ENCODE assay signal across 1 cellular context in the genomic region with DNA sequence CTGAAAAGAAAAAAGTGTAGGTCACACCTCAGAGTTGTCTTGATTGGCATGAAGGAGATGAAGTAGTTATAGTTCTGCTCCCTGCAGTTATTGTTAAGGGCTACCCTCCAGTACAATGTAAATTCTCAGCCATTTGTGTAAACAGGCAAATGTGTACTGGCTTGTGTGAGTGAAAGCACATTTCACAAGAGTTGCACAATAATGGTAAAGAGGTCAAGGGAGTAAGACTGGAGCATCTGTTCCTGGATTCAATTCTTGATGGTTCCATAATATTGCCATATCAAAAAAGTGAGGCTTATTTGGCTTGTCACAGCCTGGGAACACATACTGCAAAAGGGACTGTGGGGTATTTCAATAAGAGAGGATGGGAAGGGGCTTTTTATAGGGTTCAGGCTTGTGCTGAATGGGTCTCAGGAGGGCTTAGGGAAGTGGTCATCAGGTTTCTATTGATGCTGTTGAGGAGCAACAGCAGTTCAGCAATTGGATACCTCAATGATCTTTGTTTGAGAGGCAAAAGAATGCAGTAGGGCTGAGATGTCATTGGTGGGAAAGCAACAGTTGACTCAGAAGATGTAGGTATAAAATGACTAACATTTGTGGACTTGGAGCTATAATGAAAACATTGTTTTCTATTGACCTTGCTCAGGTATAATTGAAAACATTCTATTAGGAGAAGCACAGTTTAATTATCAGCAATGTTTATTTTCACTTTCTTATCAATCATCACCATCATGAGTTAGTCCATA.
TF ChIP-seq lines count a peak whose summit lies in the region.

No MANE protein-coding gene starts in this region.

TF ChIP-seq in HepG2, 621 proteins besides CTCF, POLR2A, EP300 and RAD21 (continued from another document and continues in another):
- TF ChIP-seq, protein P1, sequence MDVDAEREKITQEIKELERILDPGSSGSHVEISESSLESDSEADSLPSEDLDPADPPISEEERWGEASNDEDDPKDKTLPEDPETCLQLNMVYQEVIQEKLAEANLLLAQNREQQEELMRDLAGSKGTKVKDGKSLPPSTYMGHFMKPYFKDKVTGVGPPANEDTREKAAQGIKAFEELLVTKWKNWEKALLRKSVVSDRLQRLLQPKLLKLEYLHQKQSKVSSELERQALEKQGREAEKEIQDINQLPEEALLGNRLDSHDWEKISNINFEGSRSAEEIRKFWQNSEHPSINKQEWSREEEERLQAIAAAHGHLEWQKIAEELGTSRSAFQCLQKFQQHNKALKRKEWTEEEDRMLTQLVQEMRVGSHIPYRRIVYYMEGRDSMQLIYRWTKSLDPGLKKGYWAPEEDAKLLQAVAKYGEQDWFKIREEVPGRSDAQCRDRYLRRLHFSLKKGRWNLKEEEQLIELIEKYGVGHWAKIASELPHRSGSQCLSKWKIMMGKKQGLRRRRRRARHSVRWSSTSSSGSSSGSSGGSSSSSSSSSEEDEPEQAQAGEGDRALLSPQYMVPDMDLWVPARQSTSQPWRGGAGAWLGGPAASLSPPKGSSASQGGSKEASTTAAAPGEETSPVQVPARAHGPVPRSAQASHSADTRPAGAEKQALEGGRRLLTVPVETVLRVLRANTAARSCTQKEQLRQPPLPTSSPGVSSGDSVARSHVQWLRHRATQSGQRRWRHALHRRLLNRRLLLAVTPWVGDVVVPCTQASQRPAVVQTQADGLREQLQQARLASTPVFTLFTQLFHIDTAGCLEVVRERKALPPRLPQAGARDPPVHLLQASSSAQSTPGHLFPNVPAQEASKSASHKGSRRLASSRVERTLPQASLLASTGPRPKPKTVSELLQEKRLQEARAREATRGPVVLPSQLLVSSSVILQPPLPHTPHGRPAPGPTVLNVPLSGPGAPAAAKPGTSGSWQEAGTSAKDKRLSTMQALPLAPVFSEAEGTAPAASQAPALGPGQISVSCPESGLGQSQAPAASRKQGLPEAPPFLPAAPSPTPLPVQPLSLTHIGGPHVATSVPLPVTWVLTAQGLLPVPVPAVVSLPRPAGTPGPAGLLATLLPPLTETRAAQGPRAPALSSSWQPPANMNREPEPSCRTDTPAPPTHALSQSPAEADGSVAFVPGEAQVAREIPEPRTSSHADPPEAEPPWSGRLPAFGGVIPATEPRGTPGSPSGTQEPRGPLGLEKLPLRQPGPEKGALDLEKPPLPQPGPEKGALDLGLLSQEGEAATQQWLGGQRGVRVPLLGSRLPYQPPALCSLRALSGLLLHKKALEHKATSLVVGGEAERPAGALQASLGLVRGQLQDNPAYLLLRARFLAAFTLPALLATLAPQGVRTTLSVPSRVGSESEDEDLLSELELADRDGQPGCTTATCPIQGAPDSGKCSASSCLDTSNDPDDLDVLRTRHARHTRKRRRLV (CRISPR knock-in tag; IDR thresholded peaks at IDR 0.05) = no peak
- TF ChIP-seq ZNF30 (CRISPR knock-in tag; IDR thresholded peaks at IDR 0.05) (no peak), ZNF468 (CRISPR knock-in tag; IDR thresholded peaks at IDR 0.05) (no peak), KDM4B (CRISPR knock-in tag; IDR thresholded peaks at IDR 0.05) (no peak), ZFP41 (CRISPR knock-in tag; IDR thresholded peaks at IDR 0.05; ENCODE audit: borderline replicate concordance) (no peak), ZNF703 (CRISPR knock-in tag; IDR thresholded peaks at IDR 0.05; ENCODE audit: borderline replicate concordance) (no peak), ZNF780A (CRISPR knock-in tag; IDR thresholded peaks at IDR 0.05) (0 out of 2 replicates have a peak, but pooled peaks have one; percentile 43), ZNF552 (CRISPR knock-in tag; IDR thresholded peaks at IDR 0.05; ENCODE audit: borderline replicate concordance) (no peak), ZNF205 (CRISPR knock-in tag; IDR thresholded peaks at IDR 0.05) (peak; percentile 50; the same call in 1 of the 2 replicates), ZNF891 (CRISPR knock-in tag; IDR thresholded peaks at IDR 0.05) (no peak), ZNF484 (CRISPR knock-in tag; IDR thresholded peaks at IDR 0.05; ENCODE audit: borderline replicate concordance, low read depth) (no peak), RFX3 (CRISPR knock-in tag; IDR thresholded peaks at IDR 0.05) (no peak), ATF7-NPFF (CRISPR knock-in tag; IDR thresholded peaks at IDR 0.05; ENCODE audit: low read depth) (no peak), ZNF34 (CRISPR knock-in tag; IDR thresholded peaks at IDR 0.05; ENCODE audit: borderline replicate concordance) (no peak), ATM (IDR thresholded peaks at IDR 0.05; ENCODE audit: borderline replicate concordance) (no peak), ELF3 (CRISPR knock-in tag; IDR thresholded peaks at IDR 0.05) (peak; percentile 94), ATRX (CRISPR knock-in tag; IDR thresholded peaks at IDR 0.05; ENCODE audit: borderline replicate concordance) (no peak), CCAR2 (optimal IDR thresholded peaks at IDR 0.05; ENCODE audit: low read depth, low read length) (no peak), JUND (CRISPR knock-in tag; IDR thresholded peaks at IDR 0.05) (no peak), TSC22D2 (CRISPR knock-in tag; IDR thresholded peaks at IDR 0.05; ENCODE audit: borderline replicate concordance) (no peak), ZNF441 (CRISPR knock-in tag; IDR thresholded peaks at IDR 0.05; ENCODE audit: borderline replicate concordance) (no peak), NRL (CRISPR knock-in tag; IDR thresholded peaks at IDR 0.05; ENCODE audit: borderline replicate concordance) (no peak)
- TF ChIP-seq, protein P2, sequence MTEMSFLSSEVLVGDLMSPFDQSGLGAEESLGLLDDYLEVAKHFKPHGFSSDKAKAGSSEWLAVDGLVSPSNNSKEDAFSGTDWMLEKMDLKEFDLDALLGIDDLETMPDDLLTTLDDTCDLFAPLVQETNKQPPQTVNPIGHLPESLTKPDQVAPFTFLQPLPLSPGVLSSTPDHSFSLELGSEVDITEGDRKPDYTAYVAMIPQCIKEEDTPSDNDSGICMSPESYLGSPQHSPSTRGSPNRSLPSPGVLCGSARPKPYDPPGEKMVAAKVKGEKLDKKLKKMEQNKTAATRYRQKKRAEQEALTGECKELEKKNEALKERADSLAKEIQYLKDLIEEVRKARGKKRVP (CRISPR knock-in tag; IDR thresholded peaks at IDR 0.05) = peak in 1 of 2 experiments; percentile 80; a peak in 2 of 4 replicates
- TF ChIP-seq, protein P3, sequence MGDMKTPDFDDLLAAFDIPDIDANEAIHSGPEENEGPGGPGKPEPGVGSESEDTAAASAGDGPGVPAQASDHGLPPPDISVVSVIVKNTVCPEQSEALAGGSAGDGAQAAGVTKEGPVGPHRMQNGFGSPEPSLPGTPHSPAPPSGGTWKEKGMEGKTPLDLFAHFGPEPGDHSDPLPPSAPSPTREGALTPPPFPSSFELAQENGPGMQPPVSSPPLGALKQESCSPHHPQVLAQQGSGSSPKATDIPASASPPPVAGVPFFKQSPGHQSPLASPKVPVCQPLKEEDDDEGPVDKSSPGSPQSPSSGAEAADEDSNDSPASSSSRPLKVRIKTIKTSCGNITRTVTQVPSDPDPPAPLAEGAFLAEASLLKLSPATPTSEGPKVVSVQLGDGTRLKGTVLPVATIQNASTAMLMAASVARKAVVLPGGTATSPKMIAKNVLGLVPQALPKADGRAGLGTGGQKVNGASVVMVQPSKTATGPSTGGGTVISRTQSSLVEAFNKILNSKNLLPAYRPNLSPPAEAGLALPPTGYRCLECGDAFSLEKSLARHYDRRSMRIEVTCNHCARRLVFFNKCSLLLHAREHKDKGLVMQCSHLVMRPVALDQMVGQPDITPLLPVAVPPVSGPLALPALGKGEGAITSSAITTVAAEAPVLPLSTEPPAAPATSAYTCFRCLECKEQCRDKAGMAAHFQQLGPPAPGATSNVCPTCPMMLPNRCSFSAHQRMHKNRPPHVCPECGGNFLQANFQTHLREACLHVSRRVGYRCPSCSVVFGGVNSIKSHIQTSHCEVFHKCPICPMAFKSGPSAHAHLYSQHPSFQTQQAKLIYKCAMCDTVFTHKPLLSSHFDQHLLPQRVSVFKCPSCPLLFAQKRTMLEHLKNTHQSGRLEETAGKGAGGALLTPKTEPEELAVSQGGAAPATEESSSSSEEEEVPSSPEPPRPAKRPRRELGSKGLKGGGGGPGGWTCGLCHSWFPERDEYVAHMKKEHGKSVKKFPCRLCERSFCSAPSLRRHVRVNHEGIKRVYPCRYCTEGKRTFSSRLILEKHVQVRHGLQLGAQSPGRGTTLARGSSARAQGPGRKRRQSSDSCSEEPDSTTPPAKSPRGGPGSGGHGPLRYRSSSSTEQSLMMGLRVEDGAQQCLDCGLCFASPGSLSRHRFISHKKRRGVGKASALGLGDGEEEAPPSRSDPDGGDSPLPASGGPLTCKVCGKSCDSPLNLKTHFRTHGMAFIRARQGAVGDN (CRISPR knock-in tag; IDR thresholded peaks at IDR 0.05) = no peak
- TF ChIP-seq, protein P4, sequence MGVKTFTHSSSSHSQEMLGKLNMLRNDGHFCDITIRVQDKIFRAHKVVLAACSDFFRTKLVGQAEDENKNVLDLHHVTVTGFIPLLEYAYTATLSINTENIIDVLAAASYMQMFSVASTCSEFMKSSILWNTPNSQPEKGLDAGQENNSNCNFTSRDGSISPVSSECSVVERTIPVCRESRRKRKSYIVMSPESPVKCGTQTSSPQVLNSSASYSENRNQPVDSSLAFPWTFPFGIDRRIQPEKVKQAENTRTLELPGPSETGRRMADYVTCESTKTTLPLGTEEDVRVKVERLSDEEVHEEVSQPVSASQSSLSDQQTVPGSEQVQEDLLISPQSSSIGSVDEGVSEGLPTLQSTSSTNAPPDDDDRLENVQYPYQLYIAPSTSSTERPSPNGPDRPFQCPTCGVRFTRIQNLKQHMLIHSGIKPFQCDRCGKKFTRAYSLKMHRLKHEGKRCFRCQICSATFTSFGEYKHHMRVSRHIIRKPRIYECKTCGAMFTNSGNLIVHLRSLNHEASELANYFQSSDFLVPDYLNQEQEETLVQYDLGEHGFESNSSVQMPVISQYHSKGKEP (CRISPR knock-in tag; IDR thresholded peaks at IDR 0.05) = no peak
- TF ChIP-seq, protein P5, sequence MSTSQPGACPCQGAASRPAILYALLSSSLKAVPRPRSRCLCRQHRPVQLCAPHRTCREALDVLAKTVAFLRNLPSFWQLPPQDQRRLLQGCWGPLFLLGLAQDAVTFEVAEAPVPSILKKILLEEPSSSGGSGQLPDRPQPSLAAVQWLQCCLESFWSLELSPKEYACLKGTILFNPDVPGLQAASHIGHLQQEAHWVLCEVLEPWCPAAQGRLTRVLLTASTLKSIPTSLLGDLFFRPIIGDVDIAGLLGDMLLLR (CRISPR knock-in tag; IDR thresholded peaks at IDR 0.05) = no peak
- TF ChIP-seq, protein P6, sequence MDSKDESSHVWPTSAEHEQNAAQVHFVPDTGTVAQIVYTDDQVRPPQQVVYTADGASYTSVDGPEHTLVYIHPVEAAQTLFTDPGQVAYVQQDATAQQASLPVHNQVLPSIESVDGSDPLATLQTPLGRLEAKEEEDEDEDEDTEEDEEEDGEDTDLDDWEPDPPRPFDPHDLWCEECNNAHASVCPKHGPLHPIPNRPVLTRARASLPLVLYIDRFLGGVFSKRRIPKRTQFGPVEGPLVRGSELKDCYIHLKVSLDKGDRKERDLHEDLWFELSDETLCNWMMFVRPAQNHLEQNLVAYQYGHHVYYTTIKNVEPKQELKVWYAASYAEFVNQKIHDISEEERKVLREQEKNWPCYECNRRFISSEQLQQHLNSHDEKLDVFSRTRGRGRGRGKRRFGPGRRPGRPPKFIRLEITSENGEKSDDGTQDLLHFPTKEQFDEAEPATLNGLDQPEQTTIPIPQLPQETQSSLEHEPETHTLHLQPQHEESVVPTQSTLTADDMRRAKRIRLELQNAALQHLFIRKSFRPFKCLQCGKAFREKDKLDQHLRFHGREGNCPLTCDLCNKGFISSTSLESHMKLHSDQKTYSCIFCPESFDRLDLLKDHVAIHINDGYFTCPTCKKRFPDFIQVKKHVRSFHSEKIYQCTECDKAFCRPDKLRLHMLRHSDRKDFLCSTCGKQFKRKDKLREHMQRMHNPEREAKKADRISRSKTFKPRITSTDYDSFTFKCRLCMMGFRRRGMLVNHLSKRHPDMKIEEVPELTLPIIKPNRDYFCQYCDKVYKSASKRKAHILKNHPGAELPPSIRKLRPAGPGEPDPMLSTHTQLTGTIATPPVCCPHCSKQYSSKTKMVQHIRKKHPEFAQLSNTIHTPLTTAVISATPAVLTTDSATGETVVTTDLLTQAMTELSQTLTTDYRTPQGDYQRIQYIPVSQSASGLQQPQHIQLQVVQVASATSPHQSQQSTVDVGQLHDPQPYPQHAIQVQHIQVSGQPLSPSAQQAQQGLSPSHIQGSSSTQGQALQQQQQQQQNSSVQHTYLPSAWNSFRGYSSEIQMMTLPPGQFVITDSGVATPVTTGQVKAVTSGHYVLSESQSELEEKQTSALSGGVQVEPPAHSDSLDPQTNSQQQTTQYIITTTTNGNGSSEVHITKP (CRISPR knock-in tag; IDR thresholded peaks at IDR 0.05; ENCODE audit: low read depth) = no peak
- TF ChIP-seq, protein P7, sequence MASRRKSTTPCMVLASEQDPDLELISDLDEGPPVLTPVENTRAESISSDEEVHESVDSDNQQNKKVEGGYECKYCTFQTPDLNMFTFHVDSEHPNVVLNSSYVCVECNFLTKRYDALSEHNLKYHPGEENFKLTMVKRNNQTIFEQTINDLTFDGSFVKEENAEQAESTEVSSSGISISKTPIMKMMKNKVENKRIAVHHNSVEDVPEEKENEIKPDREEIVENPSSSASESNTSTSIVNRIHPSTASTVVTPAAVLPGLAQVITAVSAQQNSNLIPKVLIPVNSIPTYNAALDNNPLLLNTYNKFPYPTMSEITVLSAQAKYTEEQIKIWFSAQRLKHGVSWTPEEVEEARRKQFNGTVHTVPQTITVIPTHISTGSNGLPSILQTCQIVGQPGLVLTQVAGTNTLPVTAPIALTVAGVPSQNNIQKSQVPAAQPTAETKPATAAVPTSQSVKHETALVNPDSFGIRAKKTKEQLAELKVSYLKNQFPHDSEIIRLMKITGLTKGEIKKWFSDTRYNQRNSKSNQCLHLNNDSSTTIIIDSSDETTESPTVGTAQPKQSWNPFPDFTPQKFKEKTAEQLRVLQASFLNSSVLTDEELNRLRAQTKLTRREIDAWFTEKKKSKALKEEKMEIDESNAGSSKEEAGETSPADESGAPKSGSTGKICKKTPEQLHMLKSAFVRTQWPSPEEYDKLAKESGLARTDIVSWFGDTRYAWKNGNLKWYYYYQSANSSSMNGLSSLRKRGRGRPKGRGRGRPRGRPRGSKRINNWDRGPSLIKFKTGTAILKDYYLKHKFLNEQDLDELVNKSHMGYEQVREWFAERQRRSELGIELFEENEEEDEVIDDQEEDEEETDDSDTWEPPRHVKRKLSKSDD (CRISPR knock-in tag; IDR thresholded peaks at IDR 0.05; ENCODE audit: low read depth) = no peak
- TF ChIP-seq, protein P8, sequence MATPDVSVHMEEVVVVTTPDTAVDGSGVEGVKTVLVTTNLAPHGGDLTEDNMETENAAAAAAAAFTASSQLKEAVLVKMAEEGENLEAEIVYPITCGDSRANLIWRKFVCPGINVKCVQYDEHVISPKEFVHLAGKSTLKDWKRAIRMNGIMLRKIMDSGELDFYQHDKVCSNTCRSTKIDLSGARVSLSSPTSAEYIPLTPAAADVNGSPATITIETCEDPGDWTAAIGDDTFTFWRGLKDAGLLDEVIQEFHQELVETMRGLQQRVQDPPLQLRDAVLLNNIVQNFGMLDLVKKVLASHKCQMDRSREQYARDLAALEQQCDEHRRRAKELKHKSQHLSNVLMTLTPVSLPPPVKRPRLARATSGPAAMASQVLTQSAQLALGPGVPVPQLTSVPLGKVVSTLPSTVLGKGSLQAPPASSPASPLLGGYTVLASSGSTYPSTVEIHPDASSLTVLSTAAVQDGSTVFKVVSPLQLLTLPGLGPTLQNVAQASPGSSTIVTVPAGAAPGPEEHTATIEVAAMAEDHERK (CRISPR knock-in tag; IDR thresholded peaks at IDR 0.05; ENCODE audit: low read depth) = no peak
